ENCODE assay signal across 12 cellular contexts in genomic region chr11:565921-566509, GRCh38. TPM values are rescaled to one million over a fixed set of nuclear protein-coding genes. Genes with fewer than 3 reads are reported as not detected.
DNase-seq lines count a peak whose midpoint lies in the region; TF ChIP-seq lines count a peak whose summit lies in the region.
"Had no signal": no experiment of that assay in that cellular context is flagged by ENCODE, and none has a peak within 500 bp of the region (broad histone marks: within the 10 kb centered on the region; RNA-seq: fewer than 3 reads in every experiment).

No MANE protein-coding gene starts in this region.

- no peak overlapping the region for H2AFZ ChIP-seq in trophoblast cell (ENCODE audit: insufficient read depth, low read length, poor library complexity)

- H3K4me1 Mint-ChIP-seq in activated CD4-positive, alpha-beta memory T cell treated with anti-CD3 and anti-CD28 coated beads, Interleukin-2, amount 10 ng/mL, durations not matched to agents 7 days and 5 days: peaks cover 21% of the 10 kb centered on the region
- peaks cover 10% of the 10 kb centered on the region for H3K4me1 Mint-ChIP-seq in activated CD4-positive, alpha-beta memory T cell treated with anti-CD3 and anti-CD28 coated beads for 36 hours (ENCODE audit: low read depth)

- no peaks in the 10 kb centered on the region for H3K9me3 Mint-ChIP-seq in activated CD4-positive, alpha-beta memory T cell treated with anti-CD3 and anti-CD28 coated beads, Interleukin-2, amount 10 ng/mL, durations not matched to agents 7 days and 5 days
- no peaks in the 10 kb centered on the region for H3K9me3 Mint-ChIP-seq in activated CD4-positive, alpha-beta memory T cell treated with anti-CD3 and anti-CD28 coated beads for 36 hours
- H3K9me3 Mint-ChIP-seq: natural killer cell treated with Interleukin-12 subunit alpha and Interleukin-12 subunit beta and Interleukin-15 and Interleukin-18, amount 100 ng/mL, for 72 hours had no signal

- H3K4ac ChIP-seq in trophoblast cell (ENCODE audit: low read depth, low read length): peak overlapping the region; percentile 13

- H2BK120ac ChIP-seq in trophoblast cell (ENCODE audit: insufficient read depth, low read length, poor library complexity): peak overlapping the region; percentile 14

- peak overlapping the region; percentile 63 for H2BK12ac ChIP-seq in trophoblast cell (ENCODE audit: low read length)

- no peak overlapping the region for H4K12ac ChIP-seq in trophoblast cell (ENCODE audit: low read depth, low read length)

- H3K4me1 ChIP-seq in trophoblast cell (ENCODE audit: control insufficient read depth in 1 of 2, insufficient read depth in 2 of 2, low read length in 2 of 2): peaks cover 48 to 62% of the 10 kb centered on the region in 2 experiments

- peak overlapping the region; percentile 81 for H3K4me3 Mint-ChIP-seq in activated CD4-positive, alpha-beta memory T cell treated with anti-CD3 and anti-CD28 coated beads, Interleukin-2, amount 10 ng/mL, durations not matched to agents 7 days and 5 days
- no peak overlapping the region for H3K4me3 Mint-ChIP-seq in activated CD4-positive, alpha-beta memory T cell treated with anti-CD3 and anti-CD28 coated beads for 36 hours
- H3K4me3 Mint-ChIP-seq: natural killer cell treated with Interleukin-12 subunit alpha and Interleukin-12 subunit beta and Interleukin-15 and Interleukin-18, amount 100 ng/mL, for 72 hours had no signal

- no CpG with 5 or more reads among the region's 12 CpGs for WGBS in trophoblast cell (ENCODE audit: extremely low coverage, insufficient coverage, insufficient read length)

- H3K79me2 ChIP-seq in trophoblast cell (ENCODE audit: control insufficient read depth, insufficient read depth, low read length, poor library complexity): peaks cover 20% of the 10 kb centered on the region

- H3K4me2 ChIP-seq in trophoblast cell (ENCODE audit: low read length): no peak overlapping the region
- H3K4me2 ChIP-seq: KMS-11 had no signal

- no peak overlapping the region for H3K9ac ChIP-seq in trophoblast cell (ENCODE audit: low read length)
- H3K9ac ChIP-seq: KMS-11 had no signal

- H3K79me1 ChIP-seq in trophoblast cell (ENCODE audit: low read length): peaks cover 37% of the 10 kb centered on the region

- peaks cover 16 to 22% of the 10 kb centered on the region in 2 experiments for H3K36me3 ChIP-seq in trophoblast cell (ENCODE audit: control insufficient read depth in 1 of 2, insufficient read depth in 2 of 2, low read length in 2 of 2)

- DNase-seq in activated CD4-positive, alpha-beta memory T cell treated with anti-CD3 and anti-CD28 coated beads, Interleukin-2, amount 10 ng/mL, durations not matched to agents 7 days and 5 days: no peak
- no peak for DNase-seq in activated CD4-positive, alpha-beta memory T cell treated with anti-CD3 and anti-CD28 coated beads for 36 hours
- DNase-seq in trophoblast cell (peak; percentile 68 to 85), NCI-H128 (lab: John Stamatoyannopoulos, UW; ENCODE audit: unreplicated experiment) (no peak), middle frontal gyrus (ENCODE audit: extremely low spot score, low spot score) (no peak)
- DNase-seq: cerebellar nuclear complex, EL, Peyer's patch had no signal

- no peak overlapping the region for H3K27ac Mint-ChIP-seq in activated CD4-positive, alpha-beta memory T cell treated with anti-CD3 and anti-CD28 coated beads, Interleukin-2, amount 10 ng/mL, durations not matched to agents 7 days and 5 days
- H3K27ac Mint-ChIP-seq in activated CD4-positive, alpha-beta memory T cell treated with anti-CD3 and anti-CD28 coated beads for 36 hours: no peak overlapping the region
- H3K27ac Mint-ChIP-seq: natural killer cell treated with Interleukin-12 subunit alpha and Interleukin-12 subunit beta and Interleukin-15 and Interleukin-18, amount 100 ng/mL, for 72 hours had no signal

- peak overlapping the region; percentile 3 for H2BK5ac ChIP-seq in trophoblast cell (ENCODE audit: low read depth, low read length, poor library complexity)

- intact Hi-C loops in activated CD4-positive, alpha-beta memory T cell treated with anti-CD3 and anti-CD28 coated beads for 36 hours (cut with micrococcal nuclease): loop anchor here (5.0 kb wide), 1 partner anchor 231 kb away; the partner anchor contains the start of gene SLC25A22

- POLR2A ChIA-PET in activated CD4-positive, alpha-beta memory T cell treated with anti-CD3 and anti-CD28 coated beads, Interleukin-2, amount 10 ng/mL, durations not matched to agents 7 days and 5 days (lab: Charles Lee): interaction anchor here (1.6 to 1.8 kb wide), 2 partner anchors 11 to 22 kb away, joined by 4 to 12 read pairs; partner anchors contain the start of gene PHRF1
- POLR2A ChIA-PET in activated CD4-positive, alpha-beta memory T cell treated with anti-CD3 and anti-CD28 coated beads for 36 hours (lab: Charles Lee): interaction anchor here (1.0 to 2.4 kb wide), 2 partner anchors 10 to 11 kb away, joined by 4 to 6 read pairs; partner anchors contain the start of gene PHRF1

- H3K27ac ChIP-seq in VCaP (no peak overlapping the region; the same call in 1 of the 2 replicates), trophoblast cell (ENCODE audit: low read depth, low read length) (peak overlapping the region; percentile 56)
- H3K27ac ChIP-seq: KMS-11 had no signal

- H3K27me3 Mint-ChIP-seq in activated CD4-positive, alpha-beta memory T cell treated with anti-CD3 and anti-CD28 coated beads, Interleukin-2, amount 10 ng/mL, durations not matched to agents 7 days and 5 days: no peaks in the 10 kb centered on the region
- no peaks in the 10 kb centered on the region for H3K27me3 Mint-ChIP-seq in activated CD4-positive, alpha-beta memory T cell treated with anti-CD3 and anti-CD28 coated beads for 36 hours
- H3K27me3 Mint-ChIP-seq: natural killer cell treated with Interleukin-12 subunit alpha and Interleukin-12 subunit beta and Interleukin-15 and Interleukin-18, amount 100 ng/mL, for 72 hours had no signal

- CTCF ChIA-PET in activated CD4-positive, alpha-beta memory T cell treated with anti-CD3 and anti-CD28 coated beads, Interleukin-2, amount 10 ng/mL, durations not matched to agents 7 days and 5 days (lab: Charles Lee): interaction anchor here (3.1 kb wide), 1 partner anchor 11 kb away, joined by 17 read pairs; no protein-coding TSS in a partner anchor
- CTCF ChIA-PET in activated CD4-positive, alpha-beta memory T cell treated with anti-CD3 and anti-CD28 coated beads for 36 hours (lab: Charles Lee): interaction anchor here (0.8 to 1.6 kb wide), 3 partner anchors 11 to 160 kb away, joined by 4 to 10 read pairs (median 5); no protein-coding TSS in a partner anchor

- H2AK5ac ChIP-seq in trophoblast cell (ENCODE audit: low read length): peak overlapping the region; percentile 5

- H4K8ac ChIP-seq in trophoblast cell (ENCODE audit: low read depth, low read length): peak overlapping the region; percentile 40

- H3K9me3 ChIP-seq in trophoblast cell (ENCODE audit: insufficient read depth, low read depth, low read length): peaks cover 8% of the 10 kb centered on the region
- H3K9me3 ChIP-seq: Peyer's patch had no signal

- H3K14ac ChIP-seq in trophoblast cell (ENCODE audit: low read length): peak overlapping the region; percentile 54

- H3K4me3 ChIP-seq in trophoblast cell (ENCODE audit: low read depth, low read length): no peak overlapping the region
- H3K4me3 ChIP-seq: smooth muscle cell had no signal

- peak overlapping the region; percentile 36 for H4K91ac ChIP-seq in trophoblast cell (ENCODE audit: low read depth, low read length)

- peaks cover 13% of the 10 kb centered on the region for H3K36me3 Mint-ChIP-seq in activated CD4-positive, alpha-beta memory T cell treated with anti-CD3 and anti-CD28 coated beads, Interleukin-2, amount 10 ng/mL, durations not matched to agents 7 days and 5 days (ENCODE audit: low read depth)
- H3K36me3 Mint-ChIP-seq in activated CD4-positive, alpha-beta memory T cell treated with anti-CD3 and anti-CD28 coated beads for 36 hours: peaks cover 4% of the 10 kb centered on the region
- H3K36me3 Mint-ChIP-seq: natural killer cell treated with Interleukin-12 subunit alpha and Interleukin-12 subunit beta and Interleukin-15 and Interleukin-18, amount 100 ng/mL, for 72 hours had no signal

- no peak overlapping the region for H3K23ac ChIP-seq in trophoblast cell (ENCODE audit: low read length)

- H3K27me3 ChIP-seq in trophoblast cell (ENCODE audit: insufficient read depth, low read length): no peaks in the 10 kb centered on the region
- H3K27me3 ChIP-seq: Peyer's patch had no signal

- TF ChIP-seq CTCF in VCaP (conservative IDR thresholded peaks at IDR 0.05): 0 out of 2 replicates have a peak, but pooled peaks have one; percentile 5

- H3K18ac ChIP-seq in trophoblast cell (ENCODE audit: low read length): peak overlapping the region; percentile 22

RNA-seq across cellular contexts. Expression of gene RASSF7, which starts 5.2 kb away (rescaled TPM):
- total RNA-seq in activated CD4-positive, alpha-beta memory T cell treated with anti-CD3 and anti-CD28 coated beads, Interleukin-2, amount 10 ng/mL, durations not matched to agents 7 days and 5 days: 10 to 100 TPM; 32.7 to 32.8 TPM
- 10 to 100 TPM; 18.8 to 21.9 TPM for total RNA-seq in activated CD4-positive, alpha-beta memory T cell treated with anti-CD3 and anti-CD28 coated beads for 36 hours
- polyA plus RNA-seq in trophoblast cell (2013): 41.3 and 45.5 TPM in 2 replicates

RNA-seq across cellular contexts. Expression of gene LMNTD2, which starts 5.5 kb away (rescaled TPM):
- 1 to 10 TPM; 2.5 to 3.2 TPM for total RNA-seq in activated CD4-positive, alpha-beta memory T cell treated with anti-CD3 and anti-CD28 coated beads, Interleukin-2, amount 10 ng/mL, durations not matched to agents 7 days and 5 days
- 1 to 10 TPM; 3.1 to 3.9 TPM for total RNA-seq in activated CD4-positive, alpha-beta memory T cell treated with anti-CD3 and anti-CD28 coated beads for 36 hours
- polyA plus RNA-seq in trophoblast cell (2013): 2.2 and 2.6 TPM in 2 replicates
- total RNA-seq: smooth muscle cell had no signal

RNA-seq across cellular contexts. Expression of gene PHRF1, which starts 10.3 kb away (rescaled TPM):
- 10 to 100 TPM; 38.7 to 39.1 TPM for total RNA-seq in activated CD4-positive, alpha-beta memory T cell treated with anti-CD3 and anti-CD28 coated beads, Interleukin-2, amount 10 ng/mL, durations not matched to agents 7 days and 5 days
- 10 to 100 TPM; 32.4 to 33.5 TPM for total RNA-seq in activated CD4-positive, alpha-beta memory T cell treated with anti-CD3 and anti-CD28 coated beads for 36 hours
- polyA plus RNA-seq in trophoblast cell (2013): 23.6 and 23.8 TPM in 2 replicates

RNA-seq across cellular contexts. Expression of gene LRRC56, which starts 28.7 kb away (rescaled TPM):
- total RNA-seq in activated CD4-positive, alpha-beta memory T cell treated with anti-CD3 and anti-CD28 coated beads, Interleukin-2, amount 10 ng/mL, durations not matched to agents 7 days and 5 days: 1 to 10 TPM; 2.2 to 2.5 TPM
- total RNA-seq in activated CD4-positive, alpha-beta memory T cell treated with anti-CD3 and anti-CD28 coated beads for 36 hours: 1 to 10 TPM; 1.3 to 1.6 TPM
- 0.22 and 0.40 TPM in 2 replicates for polyA plus RNA-seq in trophoblast cell (2013)

RNA-seq across cellular contexts. Expression of gene HRAS, which starts 30.6 kb away (rescaled TPM):
- total RNA-seq in activated CD4-positive, alpha-beta memory T cell treated with anti-CD3 and anti-CD28 coated beads, Interleukin-2, amount 10 ng/mL, durations not matched to agents 7 days and 5 days: 10 to 100 TPM; 45.1 to 52.5 TPM
- 10 to 100 TPM; 39.8 to 42.0 TPM for total RNA-seq in activated CD4-positive, alpha-beta memory T cell treated with anti-CD3 and anti-CD28 coated beads for 36 hours
- 39.2 and 40.8 TPM in 2 replicates for polyA plus RNA-seq in trophoblast cell (2013)

Comparison
In these comparisons a context has a peak if more than half of its experiments do, and no peak if none do; other contexts are left out.
1. DNase-seq: peak in trophoblast cell (2 of 2); none in activated CD4-positive, alpha-beta memory T cell treated with anti-CD3 and anti-CD28 coated beads, Interleukin-2, amount 10 ng/mL, durations not matched to agents 7 days and 5 days (single experiment), activated CD4-positive, alpha-beta memory T cell treated with anti-CD3 and anti-CD28 coated beads for 36 hours (single experiment), NCI-H128 (single experiment) and middle frontal gyrus (single experiment).